In the genomic region with DNA sequence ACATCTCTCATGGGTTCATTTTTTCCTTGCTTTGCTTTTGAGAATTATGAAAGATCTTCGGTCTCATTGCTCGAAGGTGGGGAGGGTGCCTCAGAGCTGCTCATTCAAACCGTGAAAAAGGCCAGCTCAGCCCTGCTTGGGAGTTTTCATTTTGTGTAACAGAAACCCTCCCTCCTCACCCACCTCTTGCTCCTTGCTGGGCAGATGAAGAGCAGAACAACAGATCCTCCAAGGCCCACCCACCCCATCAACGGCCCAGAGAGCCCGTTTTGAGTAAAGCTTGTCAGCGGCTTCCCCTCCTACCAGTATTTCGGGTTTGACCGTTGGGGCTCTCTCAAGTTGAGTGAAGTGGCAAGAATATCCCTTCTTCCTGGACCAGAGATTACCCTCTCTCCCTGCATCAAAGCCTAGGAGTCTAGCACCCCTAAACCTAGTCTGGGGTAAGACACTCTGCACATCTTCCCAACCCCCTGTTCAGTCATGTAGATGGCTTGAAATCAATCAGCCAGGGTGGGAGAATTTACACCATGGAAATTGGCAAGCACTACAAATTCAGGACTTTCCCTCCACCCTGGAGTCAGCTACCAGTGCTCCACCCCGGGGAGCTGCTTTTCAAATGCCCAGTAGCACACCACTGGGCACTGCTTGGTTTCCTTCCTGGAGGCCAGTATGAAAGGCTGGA, we compare ENCODE assay signal across 13 cellular contexts. TPM values are rescaled to one million over a fixed set of nuclear protein-coding genes. Genes with fewer than 3 reads are reported as not detected.
DNase-seq lines count a peak whose midpoint lies in the region; ATAC-seq and TF ChIP-seq lines count a peak whose summit lies in the region.
"Had no signal": no experiment of that assay in that cellular context is flagged by ENCODE, and none has a peak within 500 bp of the region (broad histone marks: within the 10 kb centered on the region; RNA-seq: fewer than 3 reads in every experiment).

No MANE protein-coding gene starts in this region.

- H3K27ac Mint-ChIP-seq in naive thymus-derived CD4-positive, alpha-beta T cell: peak overlapping the region; percentile 92 to 100 (median 100)
- no peak overlapping the region for H3K27ac Mint-ChIP-seq in endothelial cell (ENCODE audit: unreplicated experiment)

- H3K4me1 Mint-ChIP-seq in activated T-cell treated with anti-CD3 and anti-CD28 coated beads, Interleukin-2, amount 50 U/mL, for 4 hours (ENCODE audit: low read depth): peaks cover 83% of the 10 kb centered on the region
- H3K4me1 Mint-ChIP-seq in naive thymus-derived CD4-positive, alpha-beta T cell: peaks cover 30 to 67% (median 55%) of the 10 kb centered on the region in 7 donors
- H3K4me1 Mint-ChIP-seq in endothelial cell (ENCODE audit: unreplicated experiment): peaks cover 30% of the 10 kb centered on the region

- H3K9me3 ChIP-seq in naive thymus-derived CD4-positive, alpha-beta T cell (ENCODE audit: control insufficient read depth in 2 of 3, low read length in 3 of 3): no peaks in the 10 kb centered on the region
- no peaks in the 10 kb centered on the region for H3K9me3 ChIP-seq in suprapubic skin
- H3K9me3 ChIP-seq: prostate gland had no signal

- WGBS in suprapubic skin: 75% methylated on average over 9 of the region's 9 CpGs

- H3K4me3 ChIP-seq in naive thymus-derived CD4-positive, alpha-beta T cell (ENCODE audit: low read length): peak overlapping the region; percentile 90
- H3K4me3 ChIP-seq in suprapubic skin: no peak overlapping the region
- H3K4me3 ChIP-seq: prostate gland, SK-N-MC had no signal

- H3K36me3 ChIP-seq in naive thymus-derived CD4-positive, alpha-beta T cell (ENCODE audit: control insufficient read depth in 2 of 3, insufficient read depth in 3 of 3, low read length in 3 of 3): peaks cover 0 to 59% (median 35%) of the 10 kb centered on the region in 3 experiments
- H3K36me3 ChIP-seq in suprapubic skin: no peaks in the 10 kb centered on the region
- H3K36me3 ChIP-seq: prostate gland had no signal

- CTCF ChIA-PET in naive thymus-derived CD4-positive, alpha-beta T cell (lab: Charles Lee): interaction anchor here (0.8 to 16.3 kb wide), 11 partner anchors 12 to 241 kb away, joined by 3 to 425 read pairs (median 10); no protein-coding TSS in a partner anchor

- POLR2A ChIA-PET in naive thymus-derived CD4-positive, alpha-beta T cell (lab: Charles Lee): interaction anchor here (0.5 to 45.4 kb wide), 11 partner anchors 0 to 364 kb away, joined by 3 to 2132 read pairs (median 31); a partner anchor contains a TSS

- H3K4me1 ChIP-seq in naive thymus-derived CD4-positive, alpha-beta T cell (ENCODE audit: control insufficient read depth in 2 of 2, insufficient read depth in 2 of 2, low read length in 2 of 2): peaks cover 39 to 77% of the 10 kb centered on the region in 2 donors
- H3K4me1 ChIP-seq in suprapubic skin: peaks cover 25% of the 10 kb centered on the region

- no peak for TF ChIP-seq CTCF in suprapubic skin (IDR thresholded peaks at IDR 0.05)
- no peak for TF ChIP-seq CTCF in endothelial cell (IDR thresholded peaks at IDR 0.05; ENCODE audit: unreplicated experiment)

- no peak for TF ChIP-seq POLR2A in suprapubic skin (IDR thresholded peaks at IDR 0.05)

- intact Hi-C loops in naive thymus-derived CD4-positive, alpha-beta T cell (cut with micrococcal nuclease): no loop called here

- no peaks in the 10 kb centered on the region for H3K9me3 Mint-ChIP-seq in activated T-cell treated with anti-CD3 and anti-CD28 coated beads, Interleukin-2, amount 50 U/mL, for 4 hours
- peaks cover 0 to 15% (median 2%) of the 10 kb centered on the region in 11 donors for H3K9me3 Mint-ChIP-seq in naive thymus-derived CD4-positive, alpha-beta T cell
- no peaks in the 10 kb centered on the region for H3K9me3 Mint-ChIP-seq in endothelial cell (ENCODE audit: unreplicated experiment)

- peak overlapping the region; percentile 97 for H3K4me3 Mint-ChIP-seq in activated T-cell treated with anti-CD3 and anti-CD28 coated beads, Interleukin-2, amount 50 U/mL, for 4 hours
- H3K4me3 Mint-ChIP-seq in naive thymus-derived CD4-positive, alpha-beta T cell: peak overlapping the region; percentile 90 to 100 (median 98)
- H3K4me3 Mint-ChIP-seq in endothelial cell (ENCODE audit: unreplicated experiment): no peak overlapping the region

- peak; percentile 41 to 42 for ATAC-seq in activated T-cell treated with anti-CD3 and anti-CD28 coated beads, Interleukin-2, amount 50 U/mL, for 4 hours
- no peak for ATAC-seq in naive thymus-derived CD4-positive, alpha-beta T cell
- no peak for ATAC-seq in GM19035 (IDR thresholded peaks at IDR 0.05; ENCODE audit: unreplicated experiment)
- ATAC-seq: left ventricle myocardium superior had no signal

- no peak for TF ChIP-seq EP300 in suprapubic skin (IDR thresholded peaks at IDR 0.05)

- no peaks in the 10 kb centered on the region for H3K27me3 ChIP-seq in naive thymus-derived CD4-positive, alpha-beta T cell (ENCODE audit: control insufficient read depth in 2 of 2, insufficient read depth in 2 of 2, low read length in 2 of 2)
- H3K27me3 ChIP-seq in suprapubic skin: no peaks in the 10 kb centered on the region

- H3K27me3 Mint-ChIP-seq in activated T-cell treated with anti-CD3 and anti-CD28 coated beads, Interleukin-2, amount 50 U/mL, for 4 hours (ENCODE audit: low read depth): no peaks in the 10 kb centered on the region
- peaks cover 0 to 2% (median 0%) of the 10 kb centered on the region in 5 donors for H3K27me3 Mint-ChIP-seq in naive thymus-derived CD4-positive, alpha-beta T cell
- peaks cover 2% of the 10 kb centered on the region for H3K27me3 Mint-ChIP-seq in endothelial cell (ENCODE audit: unreplicated experiment)

- H3K27ac ChIP-seq in naive thymus-derived CD4-positive, alpha-beta T cell (ENCODE audit: low read depth, low read length): peak overlapping the region; percentile 99
- H3K27ac ChIP-seq in suprapubic skin: no peak overlapping the region
- H3K27ac ChIP-seq: prostate gland, SK-N-MC had no signal

- H3K36me3 Mint-ChIP-seq in activated T-cell treated with anti-CD3 and anti-CD28 coated beads, Interleukin-2, amount 50 U/mL, for 4 hours (ENCODE audit: insufficient read depth): peaks cover 42% of the 10 kb centered on the region
- peaks cover 34 to 65% (median 63%) of the 10 kb centered on the region in 5 donors for H3K36me3 Mint-ChIP-seq in naive thymus-derived CD4-positive, alpha-beta T cell
- H3K36me3 Mint-ChIP-seq in endothelial cell (ENCODE audit: low read depth, unreplicated experiment): peaks cover 8% of the 10 kb centered on the region

- DNase-seq in activated effector memory CD4-positive, alpha-beta T cell treated with anti-CD3 and anti-CD28 coated beads, Interleukin-2, amount 50 U/mL, for 16 hours: peak; percentile 84
- no peak for DNase-seq in activated effector memory CD4-positive, alpha-beta T cell treated with Interleukin-2 at 50 U/mL for 16 hours
- no peak for DNase-seq in activated T-cell treated with anti-CD3 and anti-CD28 coated beads, Interleukin-2, amount 50 U/mL, for 4 hours
- peak in 4 of 9 donors; percentile 36 to 75 (median 56) for DNase-seq in naive thymus-derived CD4-positive, alpha-beta T cell
- peak; percentile 48 to 55 for DNase-seq in suprapubic skin (ENCODE audit: low spot score in 2 of 2)
- no peak for DNase-seq in SW 1271 (lab: John Stamatoyannopoulos, UW)
- DNase-seq in endothelial cell (ENCODE audit: low spot score): no peak
- DNase-seq: left ventricle myocardium superior, NCI-H526 had no signal

RNA-seq across cellular contexts. Expression of a gene that starts 1.8 kb away (rescaled TPM):
- 100 to 1,000 TPM in 2 of 3 donors, 10 to 100 TPM in 1; 77.3 to 109 (median 108) TPM for total RNA-seq in activated T-cell treated with anti-CD3 and anti-CD28 coated beads, Interleukin-2, amount 50 U/mL, for 4 hours
- 100 to 1,000 TPM; 153 to 675 (median 262) TPM for total RNA-seq in naive thymus-derived CD4-positive, alpha-beta T cell
- 1,000 to 10,000 TPM; 1,350 to 2,301 TPM for polyA plus RNA-seq in naive thymus-derived CD4-positive, alpha-beta T cell
- total RNA-seq in suprapubic skin: 1 to 10 TPM in 1 of 4 donors, not detected in 3; 1.2 TPM
- 0.51 TPM for total RNA-seq in endothelial cell (ENCODE audit: unreplicated experiment)
- total RNA-seq: glomerular endothelial cell had no signal

Comparison
In these comparisons a context has a peak if more than half of its experiments do, and no peak if none do; other contexts are left out.
1. DNase-seq: peak in activated effector memory CD4-positive, alpha-beta T cell treated with anti-CD3 and anti-CD28 coated beads, Interleukin-2, amount 50 U/mL, for 16 hours (single experiment) and suprapubic skin (2 of 2); none in activated effector memory CD4-positive, alpha-beta T cell treated with Interleukin-2 at 50 U/mL for 16 hours (single experiment), activated T-cell treated with anti-CD3 and anti-CD28 coated beads, Interleukin-2, amount 50 U/mL, for 4 hours (single experiment), SW 1271 (0 of 2) and endothelial cell (single experiment).
2. ATAC-seq: peak in activated T-cell treated with anti-CD3 and anti-CD28 coated beads, Interleukin-2, amount 50 U/mL, for 4 hours (2 of 2); none in naive thymus-derived CD4-positive, alpha-beta T cell (single experiment) and GM19035 (single experiment).
3. RNA of a gene that starts 1.8 kb away (total RNA-seq): 153 to 675 TPM in naive thymus-derived CD4-positive, alpha-beta T cell and 77.3 to 109 TPM in activated T-cell treated with anti-CD3 and anti-CD28 coated beads, Interleukin-2, amount 50 U/mL, for 4 hours; 0.51 TPM in endothelial cell (single experiment) and 1.2 TPM in suprapubic skin; every median in the first group is over 10 times any median in the second.